In genomic region chr7:157193274-157193673, GRCh38 we compare ENCODE assay signal across 24 cellular contexts.
"Had no signal": no experiment of that assay in that cellular context is flagged by ENCODE, and none has a peak within 500 bp of the region (broad histone marks: within the 10 kb centered on the region; RNA-seq: fewer than 3 reads in every experiment).

No MANE protein-coding gene starts in this region.

- H3K4me3 Mint-ChIP-seq: activated CD4-positive, alpha-beta memory T cell treated with anti-CD3 and anti-CD28 coated beads, Interleukin-2, amount 10 ng/mL, durations not matched to agents 7 days and 5 days; activated CD8-positive, alpha-beta memory T cell treated with anti-CD3 and anti-CD28 coated beads, Interleukin-2, amount 10 ng/mL, durations not matched to agents 7 days and 5 days; activated naive CD8-positive, alpha-beta T cell treated with anti-CD3 and anti-CD28 coated beads for 36 hours; activated T-helper 17 cell treated with anti-CD3 and anti-CD28 coated beads, Interleukin-2, amount 50 U/mL, for 72 hours; memory B cell; naive thymus-derived CD8-positive, alpha-beta T cell; stimulated activated naive CD8-positive, alpha-beta T cell treated with anti-CD3 and anti-CD28 coated beads, Interleukin-15, amount 100 ng/mL, for 72 hours; T-helper 2 cell treated with Interferon-gamma antibody and Interleukin-4, amounts not matched to agents 5 μg/mL and 100 μg/mL, for 36 hours had no signal

- H3K27ac ChIP-seq: dorsolateral prefrontal cortex, foreskin keratinocyte, neutrophil, parathyroid adenoma, vagina had no signal

- H3K4me1 ChIP-seq: parathyroid adenoma, vagina had no signal

- ATAC-seq: activated CD8-positive, alpha-beta memory T cell treated with anti-CD3 and anti-CD28 coated beads, Interleukin-2, amount 10 ng/mL, durations not matched to agents 7 days and 5 days; activated T-helper 17 cell treated with anti-CD3 and anti-CD28 coated beads, Interleukin-2, amount 50 U/mL, for 72 hours; foreskin keratinocyte; left ventricle myocardium superior; naive thymus-derived CD8-positive, alpha-beta T cell; stimulated activated naive CD8-positive, alpha-beta T cell treated with anti-CD3 and anti-CD28 coated beads, Interleukin-15, amount 100 ng/mL, for 72 hours had no signal

- H3K9me3 ChIP-seq: neutrophil, vagina had no signal

- H3K9me3 Mint-ChIP-seq: activated CD4-positive, alpha-beta memory T cell treated with anti-CD3 and anti-CD28 coated beads, Interleukin-2, amount 10 ng/mL, durations not matched to agents 7 days and 5 days; activated naive CD8-positive, alpha-beta T cell treated with anti-CD3 and anti-CD28 coated beads for 36 hours; activated T-helper 17 cell treated with anti-CD3 and anti-CD28 coated beads, Interleukin-2, amount 50 U/mL, for 72 hours; memory B cell; naive thymus-derived CD8-positive, alpha-beta T cell; stimulated activated naive CD8-positive, alpha-beta T cell treated with anti-CD3 and anti-CD28 coated beads, Interleukin-15, amount 100 ng/mL, for 72 hours; T-helper 2 cell treated with Interferon-gamma antibody and Interleukin-4, amounts not matched to agents 5 μg/mL and 100 μg/mL, for 36 hours had no signal

- H3K4me3 ChIP-seq: dorsolateral prefrontal cortex, vagina had no signal

- H3K27me3 Mint-ChIP-seq: activated CD4-positive, alpha-beta memory T cell treated with anti-CD3 and anti-CD28 coated beads, Interleukin-2, amount 10 ng/mL, durations not matched to agents 7 days and 5 days; activated CD8-positive, alpha-beta memory T cell treated with anti-CD3 and anti-CD28 coated beads, Interleukin-2, amount 10 ng/mL, durations not matched to agents 7 days and 5 days; activated naive CD8-positive, alpha-beta T cell treated with anti-CD3 and anti-CD28 coated beads for 36 hours; activated T-helper 17 cell treated with anti-CD3 and anti-CD28 coated beads, Interleukin-2, amount 50 U/mL, for 72 hours; memory B cell; naive thymus-derived CD8-positive, alpha-beta T cell; stimulated activated naive CD8-positive, alpha-beta T cell treated with anti-CD3 and anti-CD28 coated beads, Interleukin-15, amount 100 ng/mL, for 72 hours had no signal

- DNase-seq: activated CD4-positive, alpha-beta memory T cell treated with anti-CD3 and anti-CD28 coated beads, Interleukin-2, amount 10 ng/mL, durations not matched to agents 7 days and 5 days; activated CD4-positive, alpha-beta T cell treated with anti-CD3 and anti-CD28 coated beads for 48 hours; activated CD4-positive, CD25-positive, alpha-beta regulatory T cell; activated CD8-positive, alpha-beta memory T cell treated with anti-CD3 and anti-CD28 coated beads, Interleukin-2, amount 10 ng/mL, durations not matched to agents 7 days and 5 days; activated naive CD4-positive, alpha-beta T cell; activated naive CD8-positive, alpha-beta T cell treated with anti-CD3 and anti-CD28 coated beads for 36 hours; amniotic stem cell; dorsolateral prefrontal cortex; foreskin keratinocyte; glutamatergic neuron; hypothalamus; islet precursor cell; left ventricle myocardium superior; naive thymus-derived CD8-positive, alpha-beta T cell; retina; stimulated activated CD4-positive, alpha-beta T cell treated with anti-CD3 and anti-CD28 coated beads, Interleukin-2, amount 100 ng/mL, for 24 hours; stimulated activated naive CD8-positive, alpha-beta T cell treated with anti-CD3 and anti-CD28 coated beads, Interleukin-15, amount 100 ng/mL, for 72 hours; trophoblast cell had no signal

- H3K27me3 ChIP-seq: dorsolateral prefrontal cortex, foreskin keratinocyte, neutrophil, vagina had no signal

- H3K27ac Mint-ChIP-seq: activated CD4-positive, alpha-beta memory T cell treated with anti-CD3 and anti-CD28 coated beads, Interleukin-2, amount 10 ng/mL, durations not matched to agents 7 days and 5 days; activated CD8-positive, alpha-beta memory T cell treated with anti-CD3 and anti-CD28 coated beads, Interleukin-2, amount 10 ng/mL, durations not matched to agents 7 days and 5 days; activated naive CD8-positive, alpha-beta T cell treated with anti-CD3 and anti-CD28 coated beads for 36 hours; memory B cell; stimulated activated naive CD8-positive, alpha-beta T cell treated with anti-CD3 and anti-CD28 coated beads, Interleukin-15, amount 100 ng/mL, for 72 hours; T-helper 2 cell treated with Interferon-gamma antibody and Interleukin-4, amounts not matched to agents 5 μg/mL and 100 μg/mL, for 36 hours had no signal

- H3K4me1 Mint-ChIP-seq: activated CD4-positive, alpha-beta memory T cell treated with anti-CD3 and anti-CD28 coated beads, Interleukin-2, amount 10 ng/mL, durations not matched to agents 7 days and 5 days; activated CD8-positive, alpha-beta memory T cell treated with anti-CD3 and anti-CD28 coated beads, Interleukin-2, amount 10 ng/mL, durations not matched to agents 7 days and 5 days; activated T-helper 17 cell treated with anti-CD3 and anti-CD28 coated beads, Interleukin-2, amount 50 U/mL, for 72 hours; memory B cell; stimulated activated naive CD8-positive, alpha-beta T cell treated with anti-CD3 and anti-CD28 coated beads, Interleukin-15, amount 100 ng/mL, for 72 hours had no signal
